18 cellular contexts compared by ENCODE assay signal in genomic region chr5:123273984-123274383, GRCh38.
DNase-seq lines count a peak whose midpoint lies in the region; ATAC-seq and TF ChIP-seq lines count a peak whose summit lies in the region.
"Had no signal": no experiment of that assay in that cellular context is flagged by ENCODE, and none has a peak within 500 bp of the region (broad histone marks: within the 10 kb centered on the region; RNA-seq: fewer than 3 reads in every experiment).

No MANE protein-coding gene starts in this region.

- H3K9me3 ChIP-seq in cardiac muscle cell (ENCODE audit: low read depth) (no peaks in the 10 kb centered on the region), heart left ventricle (no peaks in the 10 kb centered on the region), thoracic aorta (no peaks in the 10 kb centered on the region)

- CTCF ChIA-PET in RWPE1 (lab: Yijun Ruan, JAX): no interaction called here

- H3K4me1 ChIP-seq in cardiac muscle cell (ENCODE audit: low read depth): peaks cover 20% of the 10 kb centered on the region
- peaks cover 0 to 3% (median 0%) of the 10 kb centered on the region in 12 donors for H3K4me1 ChIP-seq in heart left ventricle
- H3K4me1 ChIP-seq in thoracic aorta (ENCODE audit: control insufficient read depth in 1 of 2, low read depth in 2 of 2): peaks cover 12 to 75% of the 10 kb centered on the region in 2 donors

- POLR2A ChIA-PET in RWPE1 (lab: Yijun Ruan, JAX; ENCODE audit: low non-redundant PET): no interaction called here

- H3K4me3 ChIP-seq in cardiac muscle cell (no peak overlapping the region), heart left ventricle (no peak overlapping the region), fibroblast of pulmonary artery (replicated peaks; ENCODE audit: low read depth, low read length) (no peak overlapping the region), thoracic aorta (no peak overlapping the region)
- H3K4me3 ChIP-seq: PC-9 had no signal

- intact Hi-C loops in heart left ventricle (cut with DNase I): no loop called here

- H3K27me3 ChIP-seq in cardiac muscle cell (no peaks in the 10 kb centered on the region), heart left ventricle (no peaks in the 10 kb centered on the region), thoracic aorta (replicated peaks; ENCODE audit: insufficient read depth) (no peaks in the 10 kb centered on the region)

- ATAC-seq in heart left ventricle (no peak), thoracic aorta (ENCODE audit: insufficient number of reproducible peaks, low FRiP score, low read depth) (no peak), GM19467 (IDR thresholded peaks at IDR 0.05; ENCODE audit: unreplicated experiment) (no peak)

- no peaks in the 10 kb centered on the region for H3K36me3 ChIP-seq in cardiac muscle cell
- no peaks in the 10 kb centered on the region for H3K36me3 ChIP-seq in heart left ventricle
- no peaks in the 10 kb centered on the region for H3K36me3 ChIP-seq in thoracic aorta

- TF ChIP-seq CTCF in cardiac muscle cell (IDR thresholded peaks at IDR 0.05; ENCODE audit: low read depth, low read length): peak; percentile 2
- TF ChIP-seq CTCF in heart left ventricle (IDR thresholded peaks at IDR 0.05): peak in 4 of 12 donors; percentile 7 to 43 (median 13)
- 0 out of 2 replicates have a peak, but pooled peaks have one; percentile 3 for TF ChIP-seq CTCF in RWPE1 (conservative IDR thresholded peaks at IDR 0.05; ENCODE audit: low read depth)
- TF ChIP-seq CTCF in fibroblast of pulmonary artery (IDR thresholded peaks at IDR 0.05; ENCODE audit: low read length, missing control alignments): peak; percentile 16
- TF ChIP-seq CTCF in thoracic aorta (IDR thresholded peaks at IDR 0.05): peak; percentile 39

- H3K27ac ChIP-seq in cardiac muscle cell: no peak overlapping the region
- H3K27ac ChIP-seq in heart left ventricle: no peak overlapping the region
- no peak overlapping the region for H3K27ac ChIP-seq in RWPE1
- peak overlapping the region in 1 of 2 donors; percentile 25 for H3K27ac ChIP-seq in thoracic aorta
- H3K27ac ChIP-seq: PC-9 had no signal

- TF ChIP-seq POLR2A in heart left ventricle (IDR thresholded peaks at IDR 0.05): no peak

- DNase-seq in cardiac muscle cell (ENCODE audit: low read depth in 1 of 2, low spot score in 1 of 2): no peak
- no peak for DNase-seq in heart left ventricle
- no peak for DNase-seq in RWPE1 (ENCODE audit: low spot score)
- no peak for DNase-seq in fibroblast of pulmonary artery (ENCODE audit: low read depth)
- no peak for DNase-seq in thoracic aorta (ENCODE audit: low spot score)
- no peak for DNase-seq in NOMO-1 treated with dmso at 0.1 percent for 144 hours (lab: John Stamatoyannopoulos, UW; ENCODE audit: unreplicated experiment)
- no peak for DNase-seq in HUDEP-2 (lab: John Stamatoyannopoulos, UW; ENCODE audit: unreplicated experiment in 76 of 76)
- DNase-seq: activated CD4-positive, alpha-beta memory T cell treated with anti-CD3 and anti-CD28 coated beads for 36 hours; activated T-cell treated with anti-CD3 and anti-CD28 coated beads, Interleukin-2, amount 50 U/mL, for 48 hours; CD8-positive, alpha-beta memory T cell; DMS79 treated with DMSO at 0.1 percent for 48 hours; HCEC 1CT; hypothalamus; NCI-H2081; NCI-H524; PC-9; retina had no signal

- 49 to 80% (median 59%) methylated on average over 3 of the region's 3 CpGs for WGBS in heart left ventricle, 4 donors
